ENCODE assay signal across 9 cellular contexts in genomic region chr16:70695351-70696070, GRCh38. TPM values are rescaled to one million over a fixed set of nuclear protein-coding genes. Genes with fewer than 3 reads are reported as not detected.
A peak's percentile ranks its signal among the peaks of the same experiment; 100 is the strongest.
DNase-seq lines count a peak whose midpoint lies in the region; ATAC-seq and TF ChIP-seq lines count a peak whose summit lies in the region.
"Had no signal": no experiment of that assay in that cellular context is flagged by ENCODE, and none has a peak within 500 bp of the region (broad histone marks: within the 10 kb centered on the region; RNA-seq: fewer than 3 reads in every experiment).

No MANE protein-coding gene starts in this region.

- no peaks in the 10 kb centered on the region for H3K9me3 Mint-ChIP-seq in activated T-cell treated with anti-CD3 and anti-CD28 coated beads, Interleukin-2, amount 50 U/mL, for 24 hours
- no peaks in the 10 kb centered on the region for H3K9me3 Mint-ChIP-seq in activated T-cell treated with anti-CD3 and anti-CD28 coated beads, Interleukin-2, amount 50 U/mL, for 72 hours
- no peaks in the 10 kb centered on the region for H3K9me3 Mint-ChIP-seq in T-helper 2 cell treated with Interferon-gamma antibody and Interleukin-4, amounts not matched to agents 5 μg/mL and 100 μg/mL, for 36 hours
- no peaks in the 10 kb centered on the region for H3K9me3 Mint-ChIP-seq in type B pancreatic cell
- H3K9me3 Mint-ChIP-seq: neural crest cell had no signal

- H3K27me3 ChIP-seq in iPS-20b (ENCODE audit: insufficient read depth, low read length) = no peaks in the 10 kb centered on the region
- H3K27me3 ChIP-seq in HAP-1 (ENCODE audit: low read depth) = no peaks in the 10 kb centered on the region

- peaks cover 26% of the 10 kb centered on the region for H3K4me1 Mint-ChIP-seq in activated T-cell treated with anti-CD3 and anti-CD28 coated beads, Interleukin-2, amount 50 U/mL, for 24 hours (ENCODE audit: low read depth)
- peaks cover 22% of the 10 kb centered on the region for H3K4me1 Mint-ChIP-seq in activated T-cell treated with anti-CD3 and anti-CD28 coated beads, Interleukin-2, amount 50 U/mL, for 72 hours (ENCODE audit: low read depth)
- peaks cover 15% of the 10 kb centered on the region for H3K4me1 Mint-ChIP-seq in T-helper 2 cell treated with Interferon-gamma antibody and Interleukin-4, amounts not matched to agents 5 μg/mL and 100 μg/mL, for 36 hours (ENCODE audit: low read depth)
- H3K4me1 Mint-ChIP-seq in type B pancreatic cell (ENCODE audit: unreplicated experiment) = peaks cover 23% of the 10 kb centered on the region

- in situ Hi-C loops in HAP-1 (cut with MboI; ENCODE audit: low sequenced_read_pairs) = no loop called here

- H3K27me3 Mint-ChIP-seq in activated T-cell treated with anti-CD3 and anti-CD28 coated beads, Interleukin-2, amount 50 U/mL, for 24 hours = no peaks in the 10 kb centered on the region
- H3K27me3 Mint-ChIP-seq in activated T-cell treated with anti-CD3 and anti-CD28 coated beads, Interleukin-2, amount 50 U/mL, for 72 hours (ENCODE audit: low read depth) = no peaks in the 10 kb centered on the region
- no peaks in the 10 kb centered on the region for H3K27me3 Mint-ChIP-seq in T-helper 2 cell treated with Interferon-gamma antibody and Interleukin-4, amounts not matched to agents 5 μg/mL and 100 μg/mL, for 36 hours (ENCODE audit: low read depth)
- no peaks in the 10 kb centered on the region for H3K27me3 Mint-ChIP-seq in type B pancreatic cell

- H3K4me1 ChIP-seq in iPS-20b (ENCODE audit: insufficient read depth, low read length) (peaks cover 23% of the 10 kb centered on the region), HAP-1 (no peaks in the 10 kb centered on the region)

- peak overlapping the region; percentile 21; the same call in 1 of the 2 replicates for H3K9ac ChIP-seq in iPS-20b (ENCODE audit: low read depth, low read length)

- no peaks in the 10 kb centered on the region for H3K36me3 ChIP-seq in iPS-20b (ENCODE audit: insufficient read depth, low read depth, low read length)
- H3K36me3 ChIP-seq in HAP-1 (replicated peaks) = no peaks in the 10 kb centered on the region

- H3K4me3 Mint-ChIP-seq in activated T-cell treated with anti-CD3 and anti-CD28 coated beads, Interleukin-2, amount 50 U/mL, for 24 hours = no peak overlapping the region
- H3K4me3 Mint-ChIP-seq in activated T-cell treated with anti-CD3 and anti-CD28 coated beads, Interleukin-2, amount 50 U/mL, for 72 hours = no peak overlapping the region
- peak overlapping the region; percentile 61 for H3K4me3 Mint-ChIP-seq in T-helper 2 cell treated with Interferon-gamma antibody and Interleukin-4, amounts not matched to agents 5 μg/mL and 100 μg/mL, for 36 hours
- peak overlapping the region; percentile 52 for H3K4me3 Mint-ChIP-seq in type B pancreatic cell
- H3K4me3 Mint-ChIP-seq: neural crest cell had no signal

- H3K27ac ChIP-seq in iPS-20b (ENCODE audit: low read length) = no peak overlapping the region

- H3K9me3 ChIP-seq in iPS-20b (ENCODE audit: insufficient read depth, low read depth, low read length) (no peaks in the 10 kb centered on the region), HAP-1 (no peaks in the 10 kb centered on the region)

- H3K4me3 ChIP-seq in iPS-20b (ENCODE audit: low read length) (no peak overlapping the region), HAP-1 (no peak overlapping the region)

- ATAC-seq in activated T-cell treated with anti-CD3 and anti-CD28 coated beads, Interleukin-2, amount 50 U/mL, for 72 hours (replicated peaks in 1 of 2) = no peak
- no peak for ATAC-seq in HG03571 (IDR thresholded peaks at IDR 0.05; ENCODE audit: unreplicated experiment)

- TF ChIP-seq CTCF in type B pancreatic cell (conservative IDR thresholded peaks at IDR 0.05) = no peak

- peak overlapping the region; percentile 63 for H3K27ac Mint-ChIP-seq in activated T-cell treated with anti-CD3 and anti-CD28 coated beads, Interleukin-2, amount 50 U/mL, for 24 hours
- no peak overlapping the region for H3K27ac Mint-ChIP-seq in activated T-cell treated with anti-CD3 and anti-CD28 coated beads, Interleukin-2, amount 50 U/mL, for 72 hours
- peak overlapping the region; percentile 58 for H3K27ac Mint-ChIP-seq in T-helper 2 cell treated with Interferon-gamma antibody and Interleukin-4, amounts not matched to agents 5 μg/mL and 100 μg/mL, for 36 hours
- peak overlapping the region; percentile 98 for H3K27ac Mint-ChIP-seq in type B pancreatic cell

- peaks cover 32% of the 10 kb centered on the region for H3K36me3 Mint-ChIP-seq in activated T-cell treated with anti-CD3 and anti-CD28 coated beads, Interleukin-2, amount 50 U/mL, for 24 hours (ENCODE audit: low read depth)
- no peaks in the 10 kb centered on the region for H3K36me3 Mint-ChIP-seq in activated T-cell treated with anti-CD3 and anti-CD28 coated beads, Interleukin-2, amount 50 U/mL, for 72 hours (ENCODE audit: insufficient read depth in 2 of 2)
- H3K36me3 Mint-ChIP-seq in T-helper 2 cell treated with Interferon-gamma antibody and Interleukin-4, amounts not matched to agents 5 μg/mL and 100 μg/mL, for 36 hours (ENCODE audit: low read depth) = peaks cover 4% of the 10 kb centered on the region
- no peaks in the 10 kb centered on the region for H3K36me3 Mint-ChIP-seq in type B pancreatic cell

- DNase-seq in activated T-cell treated with anti-CD3 and anti-CD28 coated beads, Interleukin-2, amount 50 U/mL, for 24 hours = no peak
- DNase-seq in activated T-cell treated with anti-CD3 and anti-CD28 coated beads, Interleukin-2, amount 50 U/mL, for 72 hours = no peak
- DNase-seq in T-helper 2 cell treated with Interferon-gamma antibody and Interleukin-4, amounts not matched to agents 5 μg/mL and 100 μg/mL, for 36 hours (ENCODE audit: low spot score) = no peak
- no peak for DNase-seq in type B pancreatic cell (ENCODE audit: extremely low spot score, unreplicated experiment)
- DNase-seq in ecto neural progenitor cell (ENCODE audit: low spot score) = no peak
- no peak for DNase-seq in HAP-1 (ENCODE audit: low spot score in 2 of 2)

RNA-seq across cellular contexts. Expression of gene MTSS2, which starts 9.7 kb away (rescaled TPM):
- total RNA-seq in activated T-cell treated with anti-CD3 and anti-CD28 coated beads, Interleukin-2, amount 50 U/mL, for 72 hours = 1 to 10 TPM; 5.5 to 8.5 TPM
- total RNA-seq in type B pancreatic cell (ENCODE audit: low replicate concordance) = 92.2 and 118 TPM in 2 replicates

RNA-seq across cellular contexts. Expression of gene IL34, which starts 49.2 kb away (rescaled TPM):
- total RNA-seq in activated T-cell treated with anti-CD3 and anti-CD28 coated beads, Interleukin-2, amount 50 U/mL, for 72 hours = under 1 TPM; 0.35 to 0.36 TPM
- total RNA-seq in type B pancreatic cell (ENCODE audit: low replicate concordance) = 0.40 TPM in 1 of 2 replicates, not detected in the other

Comparison
In these comparisons a context has a peak if more than half of its experiments do, and no peak if none do; other contexts are left out.
1. H3K4me3 Mint-ChIP-seq: peak in T-helper 2 cell treated with Interferon-gamma antibody and Interleukin-4, amounts not matched to agents 5 μg/mL and 100 μg/mL, for 36 hours (single experiment) and type B pancreatic cell (single experiment); none in activated T-cell treated with anti-CD3 and anti-CD28 coated beads, Interleukin-2, amount 50 U/mL, for 24 hours (single experiment) and activated T-cell treated with anti-CD3 and anti-CD28 coated beads, Interleukin-2, amount 50 U/mL, for 72 hours (0 of 2).